In the genomic region with DNA sequence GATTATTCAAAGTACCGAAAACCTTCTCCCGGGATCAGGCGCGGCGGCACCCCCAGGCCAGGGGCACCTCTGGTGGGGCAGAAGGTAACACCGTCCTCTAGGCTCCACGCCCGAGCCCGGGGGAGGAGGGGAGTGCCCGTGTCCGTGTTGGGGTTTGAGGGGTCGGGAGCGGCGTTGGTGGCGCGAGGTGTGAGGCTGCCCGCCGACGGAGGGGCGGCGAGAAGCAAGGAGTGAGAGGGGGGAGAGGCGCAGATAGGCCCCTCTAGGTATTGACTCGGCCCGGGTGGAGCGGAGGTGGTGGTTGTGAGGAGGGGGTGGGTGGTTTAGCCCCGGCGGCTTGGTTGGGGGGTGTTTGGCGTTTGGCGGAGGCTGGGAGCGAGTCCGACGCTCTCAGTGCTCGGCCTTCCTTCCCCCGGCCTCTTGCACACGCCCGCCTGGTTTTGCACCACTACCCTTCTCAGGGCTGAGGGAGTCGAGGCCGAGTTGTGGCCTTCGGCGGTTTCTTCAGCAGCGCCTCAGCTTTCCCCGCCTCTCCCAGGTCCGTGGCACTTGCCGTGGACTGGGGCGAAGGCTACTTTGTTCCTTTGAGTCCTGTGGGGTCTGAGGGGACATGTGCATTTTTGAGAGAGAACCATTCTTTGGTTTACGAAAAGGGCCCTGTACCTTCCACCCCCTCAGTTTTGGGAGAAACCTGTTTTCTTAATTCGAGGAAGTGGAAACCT, we compare ENCODE assay signal across 8 cellular contexts. TPM values are rescaled to one million over a fixed set of nuclear protein-coding genes. Genes with fewer than 3 reads are reported as not detected.
DNase-seq lines count a peak whose midpoint lies in the region; ATAC-seq, FAIRE-seq and TF ChIP-seq lines count a peak whose summit lies in the region.

No MANE protein-coding gene starts in this region.

- H3K9ac ChIP-seq in keratinocyte (ENCODE audit: control insufficient read depth, extremely low read depth, insufficient read depth, low read length) = peak overlapping the region; percentile 100

- peak overlapping the region; percentile 69 to 83 (median 79) for H3K4me3 ChIP-seq in keratinocyte (ENCODE audit: control insufficient read depth in 2 of 3, extremely low read depth in 1 of 3, insufficient read depth in 2 of 3, low read depth in 1 of 3, low read length in 3 of 3)

- no peak for FAIRE-seq in keratinocyte (lab: Jason Lieb, UNC)

- in situ Hi-C loops in T47D (cut with HindIII; ENCODE audit: low pct_unique_long_range_greater_than_20kb, low sequenced_read_pairs) = no loop called here

- DNase-seq in NCI-H1694 treated with DMSO at 0.1 percent for 48 hours (lab: John Stamatoyannopoulos, UW) (peak; percentile 25), NCI-H1694 (lab: John Stamatoyannopoulos, UW) (no peak), RPMI8226 (peak; percentile 63), T47D (ENCODE audit: low read depth in 1 of 2, low spot score in 1 of 2) (peak; percentile 16 to 62), keratinocyte (ENCODE audit: low read depth, low spot score) (no peak), HuH-7 (ENCODE audit: low spot score) (no peak)
- peak; percentile 44 for DNase-seq in stimulated activated CD4-positive, alpha-beta T cell treated with anti-CD3 and anti-CD28 coated beads, Interleukin-15, amount 100 ng/mL, for 24 hours

- ATAC-seq in HG02610 (IDR thresholded peaks at IDR 0.05; ENCODE audit: unreplicated experiment) = peak; percentile 0

- H3K27me3 ChIP-seq in keratinocyte (ENCODE audit: control insufficient read depth, extremely low read depth, insufficient read depth, low read length) = no peaks in the 10 kb centered on the region

- peak overlapping the region; percentile 92 for H3K27ac ChIP-seq in keratinocyte (ENCODE audit: control insufficient read depth, insufficient read depth, low read length)

- no peaks in the 10 kb centered on the region for H3K9me1 ChIP-seq in keratinocyte (ENCODE audit: control insufficient read depth, extremely low read depth, insufficient read depth, low read length)

- H3K4me2 ChIP-seq in keratinocyte (ENCODE audit: control insufficient read depth, extremely low read depth, insufficient read depth, low read depth, low read length) = peak overlapping the region; percentile 86

- peaks cover 0 to 4% of the 10 kb centered on the region in 2 experiments for H3K36me3 ChIP-seq in keratinocyte (ENCODE audit: control insufficient read depth in 2 of 2, extremely low read depth in 1 of 2, insufficient read depth in 2 of 2, low read length in 2 of 2)

- peak overlapping the region; percentile 78 for H2AFZ ChIP-seq in keratinocyte (ENCODE audit: control insufficient read depth, low read length)

- H3K79me2 ChIP-seq in keratinocyte (ENCODE audit: control insufficient read depth, insufficient read depth, low read length) = peaks cover 54% of the 10 kb centered on the region

- TF ChIP-seq CTCF in keratinocyte (optimal IDR thresholded peaks at IDR 0.05 in 1 of 3, IDR thresholded peaks at IDR 0.05 in 1 of 3, conservative IDR thresholded peaks at IDR 0.05 in 1 of 3; ENCODE audit: extremely low read depth in 1 of 3, insufficient read depth in 2 of 3, low read length in 3 of 3) = no peak

- H4K20me1 ChIP-seq in keratinocyte (ENCODE audit: control insufficient read depth, extremely low read depth, insufficient read depth, low read length) = peaks cover 18% of the 10 kb centered on the region

- H3K4me1 ChIP-seq in keratinocyte (ENCODE audit: control insufficient read depth, extremely low read depth, insufficient read depth, low read length) = peaks cover 19% of the 10 kb centered on the region

- dilution Hi-C loops in keratinocyte (cut with MboI; ENCODE audit: extremely low pct_ligation_motif_present, low sequenced_read_pairs) = no loop called here

- no peaks in the 10 kb centered on the region for H3K9me3 ChIP-seq in keratinocyte (ENCODE audit: control insufficient read depth, low read depth, low read length)

RNA-seq across cellular contexts. Expression of gene GPBP1, which starts 0.4 kb away (rescaled TPM):
- 23.4 to 44.1 TPM (median 25.1 TPM) in 3 replicates for polyA plus RNA-seq in keratinocyte
- 91.0 TPM for polyA plus RNA-seq in keratinocyte (2011; ENCODE audit: low read depth)
- 16.8 and 30.4 TPM in 2 replicates for polyA plus RNA-seq in keratinocyte (2011; cell fraction: cytosol; rRNA removed)
- 36.2 and 50.2 TPM in 2 replicates for polyA plus RNA-seq in keratinocyte (2011; cell fraction: nucleus; rRNA removed)
- 26.1 and 46.3 TPM in 2 replicates for polyA plus RNA-seq in keratinocyte (2012; ENCODE audit: low replicate concordance)
- polyA minus RNA-seq in keratinocyte = 3.2 to 26.6 TPM (median 10.3 TPM) in 3 replicates
- polyA minus RNA-seq in keratinocyte (2011; cell fraction: cytosol; rRNA and poly(A)+ RNA removed) = 12.5 TPM
- polyA minus RNA-seq in keratinocyte (2011; cell fraction: nucleus; rRNA and poly(A)+ RNA removed) = 19.0 and 39.9 TPM in 2 replicates

Comparison
In these comparisons a context has a peak if more than half of its experiments do, and no peak if none do; other contexts are left out.
1. DNase-seq: peak in NCI-H1694 treated with DMSO at 0.1 percent for 48 hours (single experiment), RPMI8226 (single experiment), T47D (2 of 2) and stimulated activated CD4-positive, alpha-beta T cell treated with anti-CD3 and anti-CD28 coated beads, Interleukin-15, amount 100 ng/mL, for 24 hours (single experiment); none in NCI-H1694 (single experiment), keratinocyte (single experiment) and HuH-7 (single experiment).